In genomic region chr6:122399055-122399347, GRCh38 we compare ENCODE assay signal across 8 cellular contexts. TPM values are rescaled to one million over a fixed set of nuclear protein-coding genes. Genes with fewer than 3 reads are reported as not detected.
DNase-seq lines count a peak whose midpoint lies in the region; ATAC-seq and TF ChIP-seq lines count a peak whose summit lies in the region.

No MANE protein-coding gene starts in this region.

- ATAC-seq in central memory CD8-positive, alpha-beta T cell (replicated peaks; ENCODE audit: extremely low read depth, poor library complexity, severe bottlenecking) = no peak
- ATAC-seq in naive thymus-derived CD8-positive, alpha-beta T cell = no peak
- no peak for ATAC-seq in GM18873 (IDR thresholded peaks at IDR 0.05; ENCODE audit: low FRiP score, unreplicated experiment)

- peaks cover 26% of the 10 kb centered on the region for H3K4me1 Mint-ChIP-seq in central memory CD8-positive, alpha-beta T cell
- peaks cover 16 to 44% (median 31%) of the 10 kb centered on the region in 4 donors for H3K4me1 Mint-ChIP-seq in naive thymus-derived CD8-positive, alpha-beta T cell

- H3K4me3 Mint-ChIP-seq in central memory CD8-positive, alpha-beta T cell = peak overlapping the region; percentile 96
- peak overlapping the region; percentile 43 to 99 (median 96) for H3K4me3 Mint-ChIP-seq in naive thymus-derived CD8-positive, alpha-beta T cell

- H3K4me1 ChIP-seq in KMS-11 (ENCODE audit: low read depth, poor library complexity, severe bottlenecking) = peaks cover 17% of the 10 kb centered on the region
- peaks cover 10% of the 10 kb centered on the region for H3K4me1 ChIP-seq in HAP-1

- H3K4me3 ChIP-seq in AG04450 (ENCODE audit: low read depth, low read length) = peak overlapping the region; percentile 39; the same call in 1 of the 2 replicates
- no peak overlapping the region for H3K4me3 ChIP-seq in KMS-11 (IDR thresholded peaks at IDR 0.05; ENCODE audit: insufficient read depth, low read depth, low read length)
- no peak overlapping the region for H3K4me3 ChIP-seq in HAP-1

- in situ Hi-C loops in HAP-1 (cut with MboI; ENCODE audit: low sequenced_read_pairs) = no loop called here

- no peak for DNase-seq in AG04450 (ENCODE audit: low read depth, low spot score)
- no peak for DNase-seq in central memory CD8-positive, alpha-beta T cell (ENCODE audit: low spot score in 2 of 2)
- no peak for DNase-seq in naive thymus-derived CD8-positive, alpha-beta T cell
- DNase-seq in NK-92 (lab: John Stamatoyannopoulos, UW; ENCODE audit: unreplicated experiment) = no peak
- no peak for DNase-seq in DMS53 (lab: John Stamatoyannopoulos, UW)
- no peak for DNase-seq in HAP-1 (ENCODE audit: low spot score in 2 of 2)

- peaks cover 37% of the 10 kb centered on the region for H3K79me2 ChIP-seq in KMS-11 (ENCODE audit: insufficient read depth, low read depth)

- H4K20me1 ChIP-seq in KMS-11 (ENCODE audit: insufficient read depth) = peaks cover 4% of the 10 kb centered on the region; the same call in 1 of the 2 replicates

- H3K9me3 Mint-ChIP-seq in central memory CD8-positive, alpha-beta T cell = no peaks in the 10 kb centered on the region
- no peaks in the 10 kb centered on the region for H3K9me3 Mint-ChIP-seq in naive thymus-derived CD8-positive, alpha-beta T cell

- no peaks in the 10 kb centered on the region for H3K36me3 ChIP-seq in KMS-11 (ENCODE audit: insufficient read depth)
- H3K36me3 ChIP-seq in HAP-1 (replicated peaks) = no peaks in the 10 kb centered on the region

- peaks cover 5% of the 10 kb centered on the region for H3K36me3 Mint-ChIP-seq in central memory CD8-positive, alpha-beta T cell (ENCODE audit: insufficient read depth)
- peaks cover 0 to 3% (median 3%) of the 10 kb centered on the region in 3 donors for H3K36me3 Mint-ChIP-seq in naive thymus-derived CD8-positive, alpha-beta T cell

- H3K27ac ChIP-seq in AG04450 (ENCODE audit: low read depth, low read length) (no peak overlapping the region), KMS-11 (peak overlapping the region; percentile 29; the same call in 1 of the 2 replicates)

- peak overlapping the region; percentile 61 for H2AFZ ChIP-seq in KMS-11 (ENCODE audit: low read depth)

- H3K4me2 ChIP-seq in KMS-11 = peak overlapping the region; percentile 37

- TF ChIP-seq CTCF in AG04450 (IDR thresholded peaks at IDR 0.05; ENCODE audit: low read depth, low read length) = no peak
- no peak; the same call in 1 of the 2 replicates for TF ChIP-seq CTCF in KMS-11 (conservative IDR thresholded peaks at IDR 0.05; ENCODE audit: low read depth, low read length)

- H3K27me3 ChIP-seq in AG04450 (ENCODE audit: control insufficient read depth, insufficient read depth, low read length) (no peaks in the 10 kb centered on the region), KMS-11 (ENCODE audit: insufficient read depth, low read depth) (no peaks in the 10 kb centered on the region), HAP-1 (ENCODE audit: low read depth) (no peaks in the 10 kb centered on the region)

- no peaks in the 10 kb centered on the region; the same call in 1 of the 2 replicates for H3K9me3 ChIP-seq in AG04450 (ENCODE audit: control insufficient read depth, insufficient read depth, low read length)
- H3K9me3 ChIP-seq in HAP-1 = no peaks in the 10 kb centered on the region

- H3K27me3 Mint-ChIP-seq in central memory CD8-positive, alpha-beta T cell = no peaks in the 10 kb centered on the region
- H3K27me3 Mint-ChIP-seq in naive thymus-derived CD8-positive, alpha-beta T cell = no peaks in the 10 kb centered on the region

- POLR2A ChIA-PET in AG04450 (lab: Yijun Ruan, JAX) = interaction anchor here (1.4 kb wide), 1 partner anchor 72 kb away, joined by 6 read pairs; the partner anchor contains the start of gene SERINC1
- POLR2A ChIA-PET in naive thymus-derived CD8-positive, alpha-beta T cell (lab: Charles Lee) = interaction anchor here (0.9 to 2.0 kb wide), 8 partner anchors 10 to 1065 kb away, joined by 3 to 18 read pairs (median 4); partner anchors contain the start of genes SERINC1 and TBC1D32

- H3K9ac ChIP-seq in KMS-11 = no peak overlapping the region

- peak overlapping the region; percentile 89 for H3K27ac Mint-ChIP-seq in central memory CD8-positive, alpha-beta T cell (ENCODE audit: low read depth)
- H3K27ac Mint-ChIP-seq in naive thymus-derived CD8-positive, alpha-beta T cell = peak overlapping the region in 9 of 10 donors; percentile 84 to 97 (median 96)

- CTCF ChIA-PET in AG04450 (lab: Charles Lee) = interaction anchor here (0.7 to 1.5 kb wide), 9 partner anchors 9 to 72 kb away, joined by 3 to 8 read pairs (median 4); no protein-coding TSS in a partner anchor

RNA-seq across cellular contexts. Expression of gene HSF2, which starts 0.5 kb away (rescaled TPM):
- 26.7 and 34.4 TPM in 2 replicates for polyA plus RNA-seq in AG04450 (2011; rRNA removed)
- 16.6 and 24.6 TPM in 2 replicates for polyA minus RNA-seq in AG04450 (2011; rRNA and poly(A)+ RNA removed)
- 10 to 100 TPM; 30.6 to 33.3 TPM for total RNA-seq in naive thymus-derived CD8-positive, alpha-beta T cell
- polyA plus RNA-seq in naive thymus-derived CD8-positive, alpha-beta T cell = 10 to 100 TPM; 17.9 to 32.6 (median 22.7) TPM
